ENCODE assay signal across 14 cellular contexts in genomic region chr2:229220254-229220653, GRCh38.
"Had no signal": no experiment of that assay in that cellular context is flagged by ENCODE, and none has a peak within 500 bp of the region (broad histone marks: within the 10 kb centered on the region; RNA-seq: fewer than 3 reads in every experiment).

No MANE protein-coding gene starts in this region.

- H3K9me3 ChIP-seq: SK-N-SH had no signal

- H3K9me2 ChIP-seq: SK-N-SH had no signal

- H3K9ac ChIP-seq: SK-N-SH had no signal

- H3K4me2 ChIP-seq: SK-N-SH had no signal

- DNase-seq: KBM-7, MM.1S, NCI-H1092 treated with DMSO at 0.1 percent for 48 hours, NCI-H1436, NCI-H187, NCI-H2029, NCI-H2227 treated with DMSO at 0.1 percent for 48 hours, NCI-H524, NCI-H526 treated with DMSO at 0.1 percent for 48 hours, NCI-H774, SK-N-SH, SW 1271 had no signal

- H3K27ac ChIP-seq: HL-60, RWPE1 had no signal
